In genomic region chr6:112202639-112203341, GRCh38 we compare ENCODE assay signal across 8 cellular contexts.
DNase-seq lines count a peak whose midpoint lies in the region; ATAC-seq lines count a peak whose summit lies in the region.
"Had no signal": no experiment of that assay in that cellular context is flagged by ENCODE, and none has a peak within 500 bp of the region (broad histone marks: within the 10 kb centered on the region; RNA-seq: fewer than 3 reads in every experiment).

No MANE protein-coding gene starts in this region.

- ATAC-seq in GM19438 (IDR thresholded peaks at IDR 0.05; ENCODE audit: low read depth, unreplicated experiment) (peak; percentile 64), HG03135 (IDR thresholded peaks at IDR 0.05; ENCODE audit: unreplicated experiment) (peak; percentile 87)

- H3K27me3 ChIP-seq in stomach smooth muscle (ENCODE audit: control insufficient read depth in 1 of 2, insufficient read depth in 2 of 2, low read length in 2 of 2), result no peaks in the 10 kb centered on the region

- H3K9ac ChIP-seq in stomach smooth muscle (ENCODE audit: low read length in 2 of 2), result no peak overlapping the region

- peak overlapping the region in 1 of 2 donors; percentile 29 for H3K4me3 ChIP-seq in stomach smooth muscle (ENCODE audit: low read length in 2 of 2)

- DNase-seq in caudate nucleus (lab: John Stamatoyannopoulos, UW) (no peak), kidney tubule cell (ENCODE audit: low spot score) (no peak), SKM-1 treated with dmso at 0.1 percent for 144 hours (lab: John Stamatoyannopoulos, UW; ENCODE audit: unreplicated experiment) (no peak), NCI-H187 (lab: John Stamatoyannopoulos, UW) (no peak)
- DNase-seq: activated naive CD8-positive, alpha-beta T cell treated with anti-CD3 and anti-CD28 coated beads, Interleukin-2, amount 10 ng/mL, durations not matched to agents 7 days and 5 days had no signal

- H3K27ac ChIP-seq in caudate nucleus (ENCODE audit: low read depth, low read length) (peak overlapping the region; percentile 22), stomach smooth muscle (ENCODE audit: low read length) (peak overlapping the region; percentile 46)

- peaks cover 23% of the 10 kb centered on the region for H3K4me1 ChIP-seq in stomach smooth muscle (ENCODE audit: control insufficient read depth, insufficient read depth, low read length)

- H3K36me3 ChIP-seq in stomach smooth muscle (ENCODE audit: control insufficient read depth in 2 of 2, insufficient read depth in 2 of 2, low read length in 2 of 2), result peaks cover 45 to 51% of the 10 kb centered on the region in 2 donors

- H3K9me3 ChIP-seq in stomach smooth muscle (ENCODE audit: control insufficient read depth in 2 of 2, low read length in 2 of 2), result no peaks in the 10 kb centered on the region
